In the genomic region with DNA sequence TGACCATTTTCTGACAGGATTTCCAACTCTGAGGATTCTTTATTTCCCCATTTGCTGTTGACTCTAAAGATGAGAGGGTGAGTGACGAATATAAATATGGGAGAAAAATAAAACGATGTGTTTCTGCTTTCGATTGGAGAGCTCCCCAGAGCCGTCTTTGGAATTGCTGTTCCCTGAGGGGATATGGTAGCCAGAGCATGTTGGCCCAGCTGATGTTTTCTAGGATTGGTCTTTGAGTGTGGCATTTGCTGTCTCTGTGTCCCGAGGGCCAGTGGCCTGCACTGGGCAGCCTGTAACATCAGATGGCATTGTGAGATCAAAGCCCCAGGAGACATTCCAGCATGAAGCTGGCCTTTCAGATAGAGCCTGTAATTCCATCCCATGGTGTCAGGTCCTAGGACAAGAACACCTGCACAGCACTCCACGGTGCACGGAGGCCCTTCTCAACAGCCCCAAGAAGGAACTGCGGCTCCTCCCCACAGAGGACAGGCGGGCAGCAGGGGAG, we compare ENCODE assay signal across 7 cellular contexts. TPM values are rescaled to one million over a fixed set of nuclear protein-coding genes. Genes with fewer than 3 reads are reported as not detected.
DNase-seq lines count a peak whose midpoint lies in the region; ATAC-seq and TF ChIP-seq lines count a peak whose summit lies in the region.

No MANE protein-coding gene starts in this region.

- H3K4me1 ChIP-seq in PC-3 (ENCODE audit: insufficient read depth, low read length) (peaks cover 8% of the 10 kb centered on the region), esophagus (ENCODE audit: control insufficient read depth in 2 of 2, insufficient read depth in 2 of 2, low read length in 1 of 2) (peaks cover 0 to 3% of the 10 kb centered on the region in 2 donors), muscle layer of duodenum (ENCODE audit: control insufficient read depth in 1 of 2, insufficient read depth in 2 of 2, low read length in 2 of 2) (peaks cover 7 to 11% of the 10 kb centered on the region in 2 donors), transverse colon (peaks cover 9 to 28% (median 12%) of the 10 kb centered on the region in 4 donors)

- intact Hi-C loops in PC-3 (cut with micrococcal nuclease) (no loop called here), transverse colon (cut with DNase I; ENCODE audit: low total_unique reads) (no loop called here)

- ATAC-seq in PC-3 = no peak; the same call in 1 of the 2 replicates

- H3K36me3 ChIP-seq in PC-3 (ENCODE audit: low read depth, low read length) (no peaks in the 10 kb centered on the region), esophagus (ENCODE audit: control insufficient read depth in 2 of 2, insufficient read depth in 2 of 2, low read length in 1 of 2) (peaks cover 2 to 4% of the 10 kb centered on the region in 2 donors), muscle layer of duodenum (ENCODE audit: control insufficient read depth in 1 of 2, insufficient read depth in 2 of 2, low read length in 2 of 2) (peaks cover 3 to 8% of the 10 kb centered on the region in 2 donors), transverse colon (peaks cover 0 to 3% (median 0%) of the 10 kb centered on the region in 4 donors)

- H3K4me2 ChIP-seq in PC-3 (ENCODE audit: low read length) = no peak overlapping the region

- peak overlapping the region; percentile 59 for H3K9ac ChIP-seq in PC-3 (ENCODE audit: low read length)

- H3K4me3 ChIP-seq in PC-3 (ENCODE audit: low read length) (no peak overlapping the region), esophagus (ENCODE audit: low read depth in 1 of 2, low read length in 2 of 2) (no peak overlapping the region), muscle layer of duodenum (ENCODE audit: low read depth in 1 of 2, low read length in 2 of 2) (peak overlapping the region; percentile 37 to 44), transverse colon (peak overlapping the region in 1 of 4 donors; percentile 29)

- no peaks in the 10 kb centered on the region for H3F3A ChIP-seq in PC-3 (ENCODE audit: low read length, unreplicated experiment)

- in situ Hi-C loops in transverse colon (cut with MboI; ENCODE audit: low pct_ligation_motif_present in 1 of 4, low pct_unique_long_range_greater_than_20kb in 1 of 4, low sequenced_read_pairs in 3 of 4) = loop anchor here (10.0 to 25.0 kb wide), 4 partner anchors 74 to 397 kb away; partner anchors contain the start of gene OSER1 (in 4 of the 4)

- no peaks in the 10 kb centered on the region for H3K9me3 ChIP-seq in PC-3 (ENCODE audit: low read length)
- no peaks in the 10 kb centered on the region for H3K9me3 ChIP-seq in esophagus (ENCODE audit: control insufficient read depth in 2 of 2, insufficient read depth in 1 of 2, low read depth in 1 of 2, low read length in 1 of 2)
- no peaks in the 10 kb centered on the region for H3K9me3 ChIP-seq in muscle layer of duodenum (ENCODE audit: control insufficient read depth in 1 of 2, low read length in 2 of 2)
- no peaks in the 10 kb centered on the region for H3K9me3 ChIP-seq in transverse colon

- H3K27ac ChIP-seq in PC-3 (ENCODE audit: low read length) (peak overlapping the region; percentile 65), esophagus (ENCODE audit: low read depth in 2 of 2, low read length in 1 of 2) (peak overlapping the region; percentile 63 to 66), muscle layer of duodenum (ENCODE audit: low read length) (peak overlapping the region; percentile 77), transverse colon (peak overlapping the region; percentile 82 to 90 (median 86))

- H3K9me2 ChIP-seq in PC-3 (replicated peaks; ENCODE audit: low read length) = no peaks in the 10 kb centered on the region

- no peak for TF ChIP-seq EP300 in transverse colon (IDR thresholded peaks at IDR 0.05; ENCODE audit: low read depth)

- no peaks in the 10 kb centered on the region for H3K27me3 ChIP-seq in PC-3 (ENCODE audit: low read length)
- H3K27me3 ChIP-seq in esophagus (ENCODE audit: control insufficient read depth in 1 of 2, insufficient read depth in 2 of 2, low read length in 2 of 2) = no peaks in the 10 kb centered on the region
- no peaks in the 10 kb centered on the region for H3K27me3 ChIP-seq in muscle layer of duodenum (ENCODE audit: low read depth, low read length)
- H3K27me3 ChIP-seq in transverse colon = no peaks in the 10 kb centered on the region

- BruUV-seq in PC-3 (replicated peaks; lab: Mats Ljungman, UMichigan) = no TSS peak

- no peak for TF ChIP-seq CTCF in PC-3 (conservative IDR thresholded peaks at IDR 0.05; ENCODE audit: low read depth, low read length)
- TF ChIP-seq CTCF in transverse colon (IDR thresholded peaks at IDR 0.05) = no peak

- DNase-seq in PC-3 (no peak), transverse colon (no peak), D341Med (ENCODE audit: low spot score) (no peak), A172 (ENCODE audit: low spot score) (no peak)
- no peak for DNase-seq in stimulated activated CD4-positive, alpha-beta T cell treated with anti-CD3 and anti-CD28 coated beads, Interleukin-4, amount 100 ng/mL, for 4 hours

- TF ChIP-seq POLR2A in transverse colon (IDR thresholded peaks at IDR 0.05) = no peak

- CTCF ChIA-PET in PC-3 (lab: Charles Lee) = interaction anchor here (0.6 kb wide), 1 partner anchor 224 kb away, joined by 4 read pairs; no protein-coding TSS in a partner anchor

- POLR2A ChIA-PET in PC-3 (lab: Charles Lee; ENCODE audit: unreplicated experiment) = no interaction called here

- 58 to 62% methylated on average over 9 of the region's 9 CpGs for WGBS in esophagus, 2 donors
- 65 to 71% methylated on average over 5 to 9 of the region's 9 CpGs for WGBS in transverse colon (ENCODE audit: low coverage in 1 of 2), 2 donors

- H4K20me1 ChIP-seq in PC-3 (ENCODE audit: low read length) = no peaks in the 10 kb centered on the region

- no peaks in the 10 kb centered on the region for H3K79me2 ChIP-seq in PC-3 (ENCODE audit: low read length)

- H2AFZ ChIP-seq in PC-3 (ENCODE audit: low read length) = 0 out of 2 replicates have a peak overlapping the region, but pooled peaks have one; percentile 71

RNA-seq across cellular contexts. Expression of gene PKIG, which starts 26.7 kb away (rescaled TPM):
- 47.5 and 49.2 TPM in 2 replicates for total RNA-seq in PC-3 (2014; rRNA removed)
- 10 to 100 TPM; 13.7 to 33.3 TPM for polyA plus RNA-seq in esophagus
- 100 to 1,000 TPM in 1 of 4 donors, 10 to 100 TPM in 3; 40.8 to 106 (median 80.4) TPM for total RNA-seq in transverse colon
- 139 and 149 TPM in 2 replicates for total RNA-seq in A172 (2014; rRNA removed; shearing (Covaris generic))

RNA-seq across cellular contexts. Expression of gene ADA, which starts 42.4 kb away (rescaled TPM):
- total RNA-seq in PC-3 (2014; rRNA removed) (12.4 and 13.0 TPM in 2 replicates), transverse colon (1 to 10 TPM; 2.6 to 5.4 (median 2.9) TPM)
- 1 to 10 TPM; 5.6 to 8.8 TPM for polyA plus RNA-seq in esophagus
- total RNA-seq in A172 (2014; rRNA removed; shearing (Covaris generic)) = 5.3 and 8.0 TPM in 2 replicates

Comparison
In these comparisons a context has a peak if more than half of its experiments do, and no peak if none do; other contexts are left out.
1. H3K4me3 ChIP-seq: peak in muscle layer of duodenum (2 of 2); none in PC-3 (single experiment) and esophagus (0 of 2).
2. Peak in every context shown above with its lines, with median percentiles within 50 percentile points of each other: H3K27ac ChIP-seq.